In genomic region chr11:47726878-47727514, GRCh38 we compare ENCODE assay signal across 17 cellular contexts. TPM values are rescaled to one million over a fixed set of nuclear protein-coding genes. Genes with fewer than 3 reads are reported as not detected.
DNase-seq lines count a peak whose midpoint lies in the region; ATAC-seq and TF ChIP-seq lines count a peak whose summit lies in the region.
"Had no signal": no experiment of that assay in that cellular context is flagged by ENCODE, and none has a peak within 500 bp of the region (broad histone marks: within the 10 kb centered on the region; RNA-seq: fewer than 3 reads in every experiment).

No MANE protein-coding gene starts in this region.

- ATAC-seq in left cardiac atrium: no peak
- no peak for ATAC-seq in HG03565 (IDR thresholded peaks at IDR 0.05; ENCODE audit: unreplicated experiment)
- ATAC-seq in GM21825 (IDR thresholded peaks at IDR 0.05; ENCODE audit: unreplicated experiment): no peak
- ATAC-seq in GM19328 (IDR thresholded peaks at IDR 0.05; ENCODE audit: unreplicated experiment): no peak
- ATAC-seq: CD8-positive, alpha-beta T cell had no signal

- DNase-seq in left cardiac atrium (peak; percentile 30), cardiac septum (ENCODE audit: low spot score) (no peak), adrenal gland (peak in 6 of 7 donors; percentile 33 to 74 (median 64)), fibroblast of villous mesenchyme (ENCODE audit: low read depth) (peak; percentile 14)
- DNase-seq: Caco-2; CD8-positive, alpha-beta T cell; DMS53; GF-D8; GOT3 had no signal

- no peak overlapping the region for H3K4me3 ChIP-seq in adrenal gland
- no peak overlapping the region for H3K4me3 ChIP-seq in fibroblast of villous mesenchyme (ENCODE audit: low read depth, low read length)
- no peak overlapping the region for H3K4me3 ChIP-seq in liver (ENCODE audit: low read depth in 1 of 3, low read length in 3 of 3)
- H3K4me3 ChIP-seq: HAP-1 had no signal

- no peak for TF ChIP-seq RAD21 in liver (IDR thresholded peaks at IDR 0.05)

- H3K27ac ChIP-seq in adrenal gland (peak overlapping the region in 2 of 5 donors; percentile 28 to 47), liver (ENCODE audit: low read depth in 1 of 2, low read length in 2 of 2) (peak overlapping the region; percentile 24 to 52)
- H3K27ac ChIP-seq: 22Rv1, HL-60 had no signal

- no peaks in the 10 kb centered on the region for H3K27me3 ChIP-seq in adrenal gland
- H3K27me3 ChIP-seq in liver (ENCODE audit: control insufficient read depth in 4 of 4, insufficient read depth in 4 of 4, low read length in 3 of 4): no peaks in the 10 kb centered on the region

- no peak for TF ChIP-seq POLR2A in adrenal gland (IDR thresholded peaks at IDR 0.05)

- H3K9ac ChIP-seq in liver (ENCODE audit: low read depth in 1 of 2, low read length in 2 of 2): no peak overlapping the region

- H3K9me3 ChIP-seq in adrenal gland (replicated peaks in 1 of 3) (no peaks in the 10 kb centered on the region), liver (ENCODE audit: control insufficient read depth in 4 of 4, low read length in 3 of 4) (no peaks in the 10 kb centered on the region)
- H3K9me3 ChIP-seq: Caco-2, HAP-1 had no signal

- 67 to 76% (median 68%) methylated on average over 12 of the region's 12 CpGs for WGBS in adrenal gland, 4 donors
- WGBS in liver: 38% methylated on average over 12 of the region's 12 CpGs

- intact Hi-C loops in left cardiac atrium (cut with DNase I): no loop called here
- intact Hi-C loops in cardiac septum (cut with DNase I): no loop called here
- intact Hi-C loops in adrenal gland (cut with DNase I): no loop called here

- no peak for TF ChIP-seq CTCF in adrenal gland (IDR thresholded peaks at IDR 0.05)
- no peak for TF ChIP-seq CTCF in fibroblast of villous mesenchyme (IDR thresholded peaks at IDR 0.05; ENCODE audit: insufficient read depth, low read depth, low read length)
- TF ChIP-seq CTCF in liver (IDR thresholded peaks at IDR 0.05; ENCODE audit: low read depth, low read length, missing input control): no peak

- H3K4me1 ChIP-seq in adrenal gland (replicated peaks in 1 of 2) (peaks cover 10 to 21% of the 10 kb centered on the region in 2 donors), liver (ENCODE audit: control insufficient read depth in 4 of 4, insufficient read depth in 4 of 4, low read length in 3 of 4) (peaks cover 9 to 56% (median 44%) of the 10 kb centered on the region in 4 donors)
- H3K4me1 ChIP-seq: HAP-1 had no signal

- H3K36me3 ChIP-seq in adrenal gland (replicated peaks in 1 of 2) (peaks cover 0 to 97% of the 10 kb centered on the region in 2 donors), liver (ENCODE audit: control insufficient read depth in 4 of 4, insufficient read depth in 3 of 4, low read depth in 1 of 4, low read length in 3 of 4) (peaks cover 7 to 30% (median 25%) of the 10 kb centered on the region in 4 donors)

TF ChIP-seq in liver, 16 proteins besides CTCF, POLR2A, EP300 and RAD21:
- TF ChIP-seq FOXA2 (IDR thresholded peaks at IDR 0.05): no peak
- TF ChIP-seq HNF4A (conservative IDR thresholded peaks at IDR 0.05): peak; percentile 8 to 26
- TF ChIP-seq ZBTB33 (IDR thresholded peaks at IDR 0.05): peak; percentile 40
- no peak for TF ChIP-seq GABPA (IDR thresholded peaks at IDR 0.05 in 1 of 2, conservative IDR thresholded peaks at IDR 0.05 in 1 of 2)
- TF ChIP-seq RXRA (IDR thresholded peaks at IDR 0.05): peak; percentile 32 to 52
- no peak for TF ChIP-seq YY1 (IDR thresholded peaks at IDR 0.05)
- TF ChIP-seq ATF3 (IDR thresholded peaks at IDR 0.05): peak; percentile 67
- TF ChIP-seq JUND (IDR thresholded peaks at IDR 0.05): peak in 1 of 2 donors; percentile 11
- TF ChIP-seq FOXA1 (IDR thresholded peaks at IDR 0.05): peak; percentile 10

RNA-seq across cellular contexts. Expression of gene AGBL2, which starts 11.8 kb away (rescaled TPM):
- total RNA-seq in left cardiac atrium (under 1 TPM in 1 of 2 donors, not detected in 1; 0.44 TPM), cardiac septum (1.2 TPM), adrenal gland (1 to 10 TPM in 5 of 8 donors, under 1 TPM in 3; 0.18 to 9.4 (median 2.2) TPM), fibroblast of villous mesenchyme (0.64 and 1.3 TPM in 2 replicates), liver (1 to 10 TPM; 1.7 to 3.0 TPM)
- polyA plus RNA-seq in adrenal gland (10 to 100 TPM in 1 of 3 donors, 1 to 10 TPM in 1, under 1 TPM in 1; 0.37 to 11.3 (median 9.2) TPM), liver (1 to 10 TPM in 1 of 2 donors, under 1 TPM in 1; 0.36 to 3.6 TPM)
- polyA plus RNA-seq: CD14-positive monocyte had no signal

RNA-seq across cellular contexts. Expression of gene FNBP4, which starts 40.1 kb away (rescaled TPM):
- total RNA-seq in left cardiac atrium: 10 to 100 TPM; 30.6 to 50.1 TPM
- 41.7 TPM for total RNA-seq in cardiac septum
- 100 to 1,000 TPM in 2 of 8 donors, 10 to 100 TPM in 6; 35.6 to 148 (median 66.8) TPM for total RNA-seq in adrenal gland
- 10 to 100 TPM; 55.7 to 82.3 (median 76.2) TPM for polyA plus RNA-seq in adrenal gland
- 107 and 120 TPM in 2 replicates for total RNA-seq in fibroblast of villous mesenchyme
- 10 to 100 TPM; 33.2 to 66.8 TPM for total RNA-seq in liver
- 10 to 100 TPM; 10.9 to 23.9 TPM for polyA plus RNA-seq in liver
